16 cellular contexts compared by ENCODE assay signal in the genomic region with DNA sequence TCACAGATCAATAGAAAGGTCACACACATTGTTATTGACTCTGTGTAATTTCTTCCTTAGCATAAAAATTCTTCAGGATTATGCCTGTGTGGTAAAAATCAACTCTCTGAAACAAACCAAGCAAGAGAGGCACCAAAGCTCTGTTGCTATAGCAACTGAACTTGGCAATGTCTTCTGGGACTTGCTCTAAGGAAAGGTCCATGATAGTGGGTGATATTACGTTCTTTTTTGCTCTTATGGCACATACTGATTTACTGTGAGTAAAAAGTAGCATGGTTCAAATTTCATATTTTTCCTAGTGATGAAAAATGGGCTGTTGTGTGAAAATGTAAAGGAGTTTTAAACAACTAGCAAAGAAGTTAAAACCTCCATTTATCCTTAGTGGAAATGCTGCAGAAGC.
"Had no signal": no experiment of that assay in that cellular context is flagged by ENCODE, and none has a peak within 500 bp of the region (broad histone marks: within the 10 kb centered on the region; RNA-seq: fewer than 3 reads in every experiment).

No MANE protein-coding gene starts in this region.

- H3K27me3 ChIP-seq: adrenal gland, ascending aorta, breast epithelium, neural progenitor cell, right atrium auricular region, tibial artery had no signal

- H3K9me3 ChIP-seq: adrenal gland, ascending aorta, breast epithelium, right atrium auricular region, tibial artery had no signal

- H3K4me1 ChIP-seq: adrenal gland, ascending aorta, breast epithelium, neural progenitor cell, right atrium auricular region, tibial artery had no signal

- H3K4me3 ChIP-seq: adrenal gland, ascending aorta, breast epithelium, neural progenitor cell, right atrium auricular region, tibial artery had no signal

- H3K36me3 ChIP-seq: adrenal gland, ascending aorta, breast epithelium, neural progenitor cell, right atrium auricular region, tibial artery had no signal

- ATAC-seq: effector memory CD8-positive, alpha-beta T cell; esophagus mucosa; WTC11 had no signal

- H3K27ac ChIP-seq: adrenal gland, ascending aorta, breast epithelium, neural progenitor cell, right atrium auricular region, tibial artery had no signal

- DNase-seq: activated naive CD4-positive, alpha-beta T cell; activated T-cell treated with anti-CD3 and anti-CD28 coated beads, Interleukin-2, amount 50 U/mL, for 1 hour; adrenal gland; effector memory CD8-positive, alpha-beta T cell; hippocampal formation; naive B cell; stimulated activated CD4-positive, alpha-beta T cell treated with anti-CD3 and anti-CD28 coated beads, Interleukin-4, amount 100 ng/mL, for 4 hours; substantia nigra; T1000; tibial artery had no signal
